ENCODE assay signal across 8 cellular contexts in the genomic region with DNA sequence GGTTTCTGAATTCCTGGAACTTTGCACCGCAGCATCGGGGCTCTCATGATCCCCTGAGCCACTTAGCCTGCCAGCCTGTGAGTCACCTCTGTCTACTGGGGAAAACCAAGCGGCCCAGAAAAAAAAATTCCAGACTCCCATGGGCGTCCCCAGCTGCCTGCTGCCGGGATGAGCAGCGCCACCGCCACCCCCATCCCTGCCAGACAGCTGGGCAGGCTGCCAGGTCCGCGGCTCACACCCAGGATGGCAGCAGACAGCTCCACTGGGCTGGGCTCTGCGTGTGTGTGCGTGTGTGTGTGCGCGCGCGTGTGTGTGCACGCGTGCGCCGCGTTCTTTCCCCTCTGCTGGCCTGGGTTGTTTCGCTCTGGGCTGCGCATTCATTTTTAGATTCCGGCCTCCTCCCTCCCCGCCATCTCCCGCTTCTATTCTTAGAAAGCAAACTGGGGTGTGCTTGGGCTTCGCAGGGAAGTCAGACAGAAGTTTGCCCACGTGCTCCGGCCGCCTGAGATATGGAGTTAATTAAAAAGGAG. TPM values are rescaled to one million over a fixed set of nuclear protein-coding genes. Genes with fewer than 3 reads are reported as not detected.
DNase-seq lines count a peak whose midpoint lies in the region; ATAC-seq, FAIRE-seq and TF ChIP-seq lines count a peak whose summit lies in the region.

No MANE protein-coding gene starts in this region.

- peaks cover 48% of the 10 kb centered on the region for H3K27me3 Mint-ChIP-seq in activated naive CD4-positive, alpha-beta T cell treated with anti-CD3 and anti-CD28 coated beads, Interleukin-2, amount 10 ng/mL, durations not matched to agents 7 days and 5 days

- H3K4me1 Mint-ChIP-seq in activated naive CD4-positive, alpha-beta T cell treated with anti-CD3 and anti-CD28 coated beads, Interleukin-2, amount 10 ng/mL, durations not matched to agents 7 days and 5 days: peaks cover 12% of the 10 kb centered on the region

- DNase-seq in EL (peak; percentile 86), HTR-8/SVneo (ENCODE audit: insufficient read length, low spot score) (peak; percentile 100), SHP77 treated with DMSO at 0.1 percent for 48 hours (lab: John Stamatoyannopoulos, UW) (peak; percentile 85), Right ventricle myocardium inferior (ENCODE audit: missing footprints) (peak; percentile 86), prostate gland (ENCODE audit: low spot score) (peak; percentile 76), upper lobe of right lung (peak; percentile 84), HCEC 1CT (no peak)
- DNase-seq in activated naive CD4-positive, alpha-beta T cell treated with anti-CD3 and anti-CD28 coated beads, Interleukin-2, amount 10 ng/mL, durations not matched to agents 7 days and 5 days: peak; percentile 35

- TF ChIP-seq CTCF in prostate gland (IDR thresholded peaks at IDR 0.05) (no peak), upper lobe of right lung (IDR thresholded peaks at IDR 0.05) (no peak)

- no peak overlapping the region for H3K27ac Mint-ChIP-seq in activated naive CD4-positive, alpha-beta T cell treated with anti-CD3 and anti-CD28 coated beads, Interleukin-2, amount 10 ng/mL, durations not matched to agents 7 days and 5 days

- no peaks in the 10 kb centered on the region for H3K27me3 ChIP-seq in prostate gland (replicated peaks; ENCODE audit: insufficient read depth)
- no peaks in the 10 kb centered on the region for H3K27me3 ChIP-seq in upper lobe of right lung

- H3K27ac ChIP-seq in prostate gland (peak overlapping the region; percentile 80 to 82), upper lobe of right lung (peak overlapping the region; percentile 53)

- 6% methylated on average over 29 of the region's 29 CpGs for WGBS in prostate gland

- H3K4me3 ChIP-seq in prostate gland (peak overlapping the region; percentile 10 to 15), upper lobe of right lung (peak overlapping the region; percentile 32)

- CTCF ChIA-PET in activated naive CD4-positive, alpha-beta T cell treated with anti-CD3 and anti-CD28 coated beads, Interleukin-2, amount 10 ng/mL, durations not matched to agents 7 days and 5 days (lab: Charles Lee): no interaction called here

- TF ChIP-seq POLR2A in prostate gland (IDR thresholded peaks at IDR 0.05): no peak

- no peaks in the 10 kb centered on the region for H3K36me3 ChIP-seq in prostate gland
- no peaks in the 10 kb centered on the region for H3K36me3 ChIP-seq in upper lobe of right lung

- ATAC-seq in Right ventricle myocardium inferior (peak; percentile 83), upper lobe of right lung (peak; percentile 71)

- H3K36me3 Mint-ChIP-seq in activated naive CD4-positive, alpha-beta T cell treated with anti-CD3 and anti-CD28 coated beads, Interleukin-2, amount 10 ng/mL, durations not matched to agents 7 days and 5 days: no peaks in the 10 kb centered on the region

- intact Hi-C loops in Right ventricle myocardium inferior (cut with DNase I) (loop anchor here (2.0 kb wide), 1 partner anchor 38 kb away; a partner anchor contains a TSS), prostate gland (cut with DNase I) (loop anchor here (2.0 kb wide), 1 partner anchor 30 kb away; no protein-coding TSS in a partner anchor), upper lobe of right lung (cut with DNase I) (no loop called here)

- peak overlapping the region; percentile 39 for H3K4me3 Mint-ChIP-seq in activated naive CD4-positive, alpha-beta T cell treated with anti-CD3 and anti-CD28 coated beads, Interleukin-2, amount 10 ng/mL, durations not matched to agents 7 days and 5 days

- H3K9me3 ChIP-seq in prostate gland: no peaks in the 10 kb centered on the region
- H3K9me3 ChIP-seq in upper lobe of right lung: no peaks in the 10 kb centered on the region

- no peaks in the 10 kb centered on the region for H3K9me3 Mint-ChIP-seq in activated naive CD4-positive, alpha-beta T cell treated with anti-CD3 and anti-CD28 coated beads, Interleukin-2, amount 10 ng/mL, durations not matched to agents 7 days and 5 days

- H3K4me1 ChIP-seq in prostate gland (replicated peaks) (peaks cover 15% of the 10 kb centered on the region), upper lobe of right lung (peaks cover 25% of the 10 kb centered on the region)

- peak; percentile 100 for FAIRE-seq in HTR-8/SVneo (lab: Jason Lieb, UNC)

RNA-seq across cellular contexts. Expression of a gene that starts 38.9 kb away (rescaled TPM):
- total RNA-seq in Right ventricle myocardium inferior (23.9 TPM), prostate gland (100 to 1,000 TPM in 1 of 2 donors, 10 to 100 TPM in 1; 96.5 to 245 TPM), upper lobe of right lung (49.1 TPM)
